Comparison of ENCODE assay signal across 1 cellular context in the genomic region with DNA sequence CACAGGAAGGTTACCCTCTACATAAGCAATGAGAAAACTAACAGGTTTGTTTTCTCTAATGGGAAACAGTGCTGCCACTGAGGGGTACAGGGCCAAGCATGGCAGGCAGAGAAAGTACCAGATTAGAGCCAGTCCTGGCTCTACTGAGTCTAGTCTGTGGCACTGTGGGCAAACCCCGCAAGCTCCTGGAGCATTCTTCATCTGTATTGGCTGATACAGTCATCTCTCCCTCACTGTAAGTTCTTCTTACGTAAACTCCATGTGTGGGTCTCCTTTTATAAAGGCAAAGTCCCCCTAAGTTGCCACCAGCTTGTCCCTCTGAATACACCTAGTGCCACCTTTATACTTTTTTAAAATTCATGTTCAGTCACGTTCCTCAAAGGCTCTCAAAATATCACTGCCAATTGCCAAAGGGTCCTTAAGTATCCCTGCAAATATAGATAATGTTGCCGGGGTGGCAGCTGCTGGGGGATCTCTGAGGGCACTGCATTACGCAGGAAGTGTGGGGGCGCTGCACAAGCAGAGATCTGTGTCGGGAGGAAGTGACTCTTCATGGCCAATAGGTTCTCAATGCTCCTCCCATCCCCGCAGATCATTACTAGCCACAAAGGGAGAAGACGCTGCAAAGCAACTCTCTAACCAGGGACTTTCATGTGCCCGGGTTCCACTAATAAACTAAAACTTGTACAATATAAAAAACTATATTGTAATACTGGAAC.
TF ChIP-seq lines count a peak whose summit lies in the region.

No MANE protein-coding gene starts in this region.

TF ChIP-seq in GM23338, 12 proteins besides CTCF, POLR2A, EP300 and RAD21 (continued from another document):
- TF ChIP-seq, protein P1, sequence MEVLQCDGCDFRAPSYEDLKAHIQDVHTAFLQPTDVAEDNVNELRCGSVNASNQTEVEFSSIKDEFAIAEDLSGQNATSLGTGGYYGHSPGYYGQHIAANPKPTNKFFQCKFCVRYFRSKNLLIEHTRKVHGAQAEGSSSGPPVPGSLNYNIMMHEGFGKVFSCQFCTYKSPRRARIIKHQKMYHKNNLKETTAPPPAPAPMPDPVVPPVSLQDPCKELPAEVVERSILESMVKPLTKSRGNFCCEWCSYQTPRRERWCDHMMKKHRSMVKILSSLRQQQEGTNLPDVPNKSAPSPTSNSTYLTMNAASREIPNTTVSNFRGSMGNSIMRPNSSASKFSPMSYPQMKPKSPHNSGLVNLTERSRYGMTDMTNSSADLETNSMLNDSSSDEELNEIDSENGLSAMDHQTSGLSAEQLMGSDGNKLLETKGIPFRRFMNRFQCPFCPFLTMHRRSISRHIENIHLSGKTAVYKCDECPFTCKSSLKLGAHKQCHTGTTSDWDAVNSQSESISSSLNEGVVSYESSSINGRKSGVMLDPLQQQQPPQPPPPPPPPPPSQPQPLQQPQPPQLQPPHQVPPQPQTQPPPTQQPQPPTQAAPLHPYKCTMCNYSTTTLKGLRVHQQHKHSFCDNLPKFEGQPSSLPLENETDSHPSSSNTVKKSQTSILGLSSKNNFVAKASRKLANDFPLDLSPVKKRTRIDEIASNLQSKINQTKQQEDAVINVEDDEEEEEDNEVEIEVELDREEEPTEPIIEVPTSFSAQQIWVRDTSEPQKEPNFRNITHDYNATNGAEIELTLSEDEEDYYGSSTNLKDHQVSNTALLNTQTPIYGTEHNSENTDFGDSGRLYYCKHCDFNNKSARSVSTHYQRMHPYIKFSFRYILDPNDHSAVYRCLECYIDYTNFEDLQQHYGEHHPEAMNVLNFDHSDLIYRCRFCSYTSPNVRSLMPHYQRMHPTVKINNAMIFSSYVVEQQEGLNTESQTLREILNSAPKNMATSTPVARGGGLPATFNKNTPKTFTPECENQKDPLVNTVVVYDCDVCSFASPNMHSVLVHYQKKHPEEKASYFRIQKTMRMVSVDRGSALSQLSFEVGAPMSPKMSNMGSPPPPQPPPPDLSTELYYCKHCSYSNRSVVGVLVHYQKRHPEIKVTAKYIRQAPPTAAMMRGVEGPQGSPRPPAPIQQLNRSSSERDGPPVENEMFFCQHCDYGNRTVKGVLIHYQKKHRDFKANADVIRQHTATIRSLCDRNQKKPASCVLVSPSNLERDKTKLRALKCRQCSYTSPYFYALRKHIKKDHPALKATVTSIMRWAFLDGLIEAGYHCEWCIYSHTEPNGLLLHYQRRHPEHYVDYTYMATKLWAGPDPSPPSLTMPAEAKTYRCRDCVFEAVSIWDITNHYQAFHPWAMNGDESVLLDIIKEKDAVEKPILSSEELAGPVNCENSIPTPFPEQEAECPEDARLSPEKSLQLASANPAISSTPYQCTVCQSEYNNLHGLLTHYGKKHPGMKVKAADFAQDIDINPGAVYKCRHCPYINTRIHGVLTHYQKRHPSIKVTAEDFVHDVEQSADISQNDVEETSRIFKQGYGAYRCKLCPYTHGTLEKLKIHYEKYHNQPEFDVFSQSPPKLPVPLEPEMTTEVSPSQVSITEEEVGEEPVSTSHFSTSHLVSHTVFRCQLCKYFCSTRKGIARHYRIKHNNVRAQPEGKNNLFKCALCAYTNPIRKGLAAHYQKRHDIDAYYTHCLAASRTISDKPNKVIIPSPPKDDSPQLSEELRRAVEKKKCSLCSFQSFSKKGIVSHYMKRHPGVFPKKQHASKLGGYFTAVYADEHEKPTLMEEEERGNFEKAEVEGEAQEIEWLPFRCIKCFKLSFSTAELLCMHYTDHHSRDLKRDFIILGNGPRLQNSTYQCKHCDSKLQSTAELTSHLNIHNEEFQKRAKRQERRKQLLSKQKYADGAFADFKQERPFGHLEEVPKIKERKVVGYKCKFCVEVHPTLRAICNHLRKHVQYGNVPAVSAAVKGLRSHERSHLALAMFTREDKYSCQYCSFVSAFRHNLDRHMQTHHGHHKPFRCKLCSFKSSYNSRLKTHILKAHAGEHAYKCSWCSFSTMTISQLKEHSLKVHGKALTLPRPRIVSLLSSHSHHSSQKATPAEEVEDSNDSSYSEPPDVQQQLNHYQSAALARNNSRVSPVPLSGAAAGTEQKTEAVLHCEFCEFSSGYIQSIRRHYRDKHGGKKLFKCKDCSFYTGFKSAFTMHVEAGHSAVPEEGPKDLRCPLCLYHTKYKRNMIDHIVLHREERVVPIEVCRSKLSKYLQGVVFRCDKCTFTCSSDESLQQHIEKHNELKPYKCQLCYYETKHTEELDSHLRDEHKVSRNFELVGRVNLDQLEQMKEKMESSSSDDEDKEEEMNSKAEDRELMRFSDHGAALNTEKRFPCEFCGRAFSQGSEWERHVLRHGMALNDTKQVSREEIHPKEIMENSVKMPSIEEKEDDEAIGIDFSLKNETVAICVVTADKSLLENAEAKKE (CRISPR knock-in tag; IDR thresholded peaks at IDR 0.05) = no peak
- no peak for TF ChIP-seq EZH2phosphoT487 (IDR thresholded peaks at IDR 0.05; ENCODE audit: unreplicated experiment)
- TF ChIP-seq JUNB (IDR thresholded peaks at IDR 0.05; ENCODE audit: unreplicated experiment) = no peak
- TF ChIP-seq CREB1 (CRISPR knock-in tag; IDR thresholded peaks at IDR 0.05; ENCODE audit: low read depth) = no peak
- no peak for TF ChIP-seq STAT1 (IDR thresholded peaks at IDR 0.05; ENCODE audit: unreplicated experiment)
- TF ChIP-seq, protein P2, sequence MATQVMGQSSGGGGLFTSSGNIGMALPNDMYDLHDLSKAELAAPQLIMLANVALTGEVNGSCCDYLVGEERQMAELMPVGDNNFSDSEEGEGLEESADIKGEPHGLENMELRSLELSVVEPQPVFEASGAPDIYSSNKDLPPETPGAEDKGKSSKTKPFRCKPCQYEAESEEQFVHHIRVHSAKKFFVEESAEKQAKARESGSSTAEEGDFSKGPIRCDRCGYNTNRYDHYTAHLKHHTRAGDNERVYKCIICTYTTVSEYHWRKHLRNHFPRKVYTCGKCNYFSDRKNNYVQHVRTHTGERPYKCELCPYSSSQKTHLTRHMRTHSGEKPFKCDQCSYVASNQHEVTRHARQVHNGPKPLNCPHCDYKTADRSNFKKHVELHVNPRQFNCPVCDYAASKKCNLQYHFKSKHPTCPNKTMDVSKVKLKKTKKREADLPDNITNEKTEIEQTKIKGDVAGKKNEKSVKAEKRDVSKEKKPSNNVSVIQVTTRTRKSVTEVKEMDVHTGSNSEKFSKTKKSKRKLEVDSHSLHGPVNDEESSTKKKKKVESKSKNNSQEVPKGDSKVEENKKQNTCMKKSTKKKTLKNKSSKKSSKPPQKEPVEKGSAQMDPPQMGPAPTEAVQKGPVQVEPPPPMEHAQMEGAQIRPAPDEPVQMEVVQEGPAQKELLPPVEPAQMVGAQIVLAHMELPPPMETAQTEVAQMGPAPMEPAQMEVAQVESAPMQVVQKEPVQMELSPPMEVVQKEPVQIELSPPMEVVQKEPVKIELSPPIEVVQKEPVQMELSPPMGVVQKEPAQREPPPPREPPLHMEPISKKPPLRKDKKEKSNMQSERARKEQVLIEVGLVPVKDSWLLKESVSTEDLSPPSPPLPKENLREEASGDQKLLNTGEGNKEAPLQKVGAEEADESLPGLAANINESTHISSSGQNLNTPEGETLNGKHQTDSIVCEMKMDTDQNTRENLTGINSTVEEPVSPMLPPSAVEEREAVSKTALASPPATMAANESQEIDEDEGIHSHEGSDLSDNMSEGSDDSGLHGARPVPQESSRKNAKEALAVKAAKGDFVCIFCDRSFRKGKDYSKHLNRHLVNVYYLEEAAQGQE (IDR thresholded peaks at IDR 0.05; ENCODE audit: unreplicated experiment) = no peak
- TF ChIP-seq ZNF114 (CRISPR knock-in tag; IDR thresholded peaks at IDR 0.05) = no peak
- no peak for TF ChIP-seq ZNF331 (CRISPR knock-in tag; IDR thresholded peaks at IDR 0.05; ENCODE audit: low read depth)
- no peak for TF ChIP-seq POLR2AphosphoS5 (IDR thresholded peaks at IDR 0.05; ENCODE audit: low read depth)
- no peak for TF ChIP-seq NANOG (IDR thresholded peaks at IDR 0.05; ENCODE audit: borderline replicate concordance)
- TF ChIP-seq, protein P3, sequence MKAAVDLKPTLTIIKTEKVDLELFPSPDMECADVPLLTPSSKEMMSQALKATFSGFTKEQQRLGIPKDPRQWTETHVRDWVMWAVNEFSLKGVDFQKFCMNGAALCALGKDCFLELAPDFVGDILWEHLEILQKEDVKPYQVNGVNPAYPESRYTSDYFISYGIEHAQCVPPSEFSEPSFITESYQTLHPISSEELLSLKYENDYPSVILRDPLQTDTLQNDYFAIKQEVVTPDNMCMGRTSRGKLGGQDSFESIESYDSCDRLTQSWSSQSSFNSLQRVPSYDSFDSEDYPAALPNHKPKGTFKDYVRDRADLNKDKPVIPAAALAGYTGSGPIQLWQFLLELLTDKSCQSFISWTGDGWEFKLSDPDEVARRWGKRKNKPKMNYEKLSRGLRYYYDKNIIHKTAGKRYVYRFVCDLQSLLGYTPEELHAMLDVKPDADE (IDR thresholded peaks at IDR 0.05) = no peak
